ENCODE assay signal across 12 cellular contexts in genomic region chr20:36833275-36834020, GRCh38. TPM values are rescaled to one million over a fixed set of nuclear protein-coding genes. Genes with fewer than 3 reads are reported as not detected.
DNase-seq lines count a peak whose midpoint lies in the region; ATAC-seq, FAIRE-seq and TF ChIP-seq lines count a peak whose summit lies in the region.
"Had no signal": no experiment of that assay in that cellular context is flagged by ENCODE, and none has a peak within 500 bp of the region (broad histone marks: within the 10 kb centered on the region; RNA-seq: fewer than 3 reads in every experiment).

No MANE protein-coding gene starts in this region.

- H3K4me3 ChIP-seq in astrocyte (ENCODE audit: insufficient read depth, low read depth, low read length), result no peak overlapping the region
- H3K4me3 ChIP-seq in lower lobe of right lung, result no peak overlapping the region
- H3K4me3 ChIP-seq in suprapubic skin, result no peak overlapping the region

- H3K27ac Mint-ChIP-seq in HFFc6 (peak overlapping the region; percentile 80), astrocyte (ENCODE audit: unreplicated experiment) (no peak overlapping the region), T-cell (no peak overlapping the region)
- H3K27ac Mint-ChIP-seq: activated naive CD8-positive, alpha-beta T cell treated with anti-CD3 and anti-CD28 coated beads, Interleukin-2, amount 10 ng/mL, durations not matched to agents 7 days and 5 days had no signal

- WGBS in suprapubic skin, result 76% methylated on average over 14 of the region's 19 CpGs

- no peak for TF ChIP-seq EP300 in suprapubic skin (IDR thresholded peaks at IDR 0.05)

- intact Hi-C loops in lower lobe of right lung (cut with DNase I), result no loop called here

- H3K4me1 Mint-ChIP-seq in HFFc6 (ENCODE audit: low read depth), result peaks cover 66% of the 10 kb centered on the region
- H3K4me1 Mint-ChIP-seq in astrocyte (ENCODE audit: low read depth, unreplicated experiment), result peaks cover 7% of the 10 kb centered on the region
- H3K4me1 Mint-ChIP-seq in T-cell, result peaks cover 5 to 15% (median 8%) of the 10 kb centered on the region in 3 donors

- H3K36me3 ChIP-seq in astrocyte (ENCODE audit: insufficient read depth, low read length) (peaks cover 4% of the 10 kb centered on the region), lower lobe of right lung (peaks cover 21% of the 10 kb centered on the region), suprapubic skin (peaks cover 12% of the 10 kb centered on the region)

- no peak for TF ChIP-seq CTCF in HFFc6 (IDR thresholded peaks at IDR 0.05)
- TF ChIP-seq CTCF in astrocyte (IDR thresholded peaks at IDR 0.05; ENCODE audit: insufficient read depth, low read depth, low read length), result no peak
- TF ChIP-seq CTCF in lower lobe of right lung (IDR thresholded peaks at IDR 0.05), result no peak
- no peak for TF ChIP-seq CTCF in suprapubic skin (IDR thresholded peaks at IDR 0.05)

- no peaks in the 10 kb centered on the region for H3K9me3 ChIP-seq in astrocyte (ENCODE audit: insufficient read depth, low read depth, low read length)
- no peaks in the 10 kb centered on the region for H3K9me3 ChIP-seq in lower lobe of right lung
- no peaks in the 10 kb centered on the region for H3K9me3 ChIP-seq in suprapubic skin

- H3K27me3 Mint-ChIP-seq in HFFc6 (ENCODE audit: insufficient read depth), result peaks cover 3% of the 10 kb centered on the region
- H3K27me3 Mint-ChIP-seq in astrocyte (ENCODE audit: low read depth, unreplicated experiment), result no peaks in the 10 kb centered on the region
- H3K27me3 Mint-ChIP-seq in T-cell, result no peaks in the 10 kb centered on the region
- H3K27me3 Mint-ChIP-seq: activated naive CD8-positive, alpha-beta T cell treated with anti-CD3 and anti-CD28 coated beads, Interleukin-2, amount 10 ng/mL, durations not matched to agents 7 days and 5 days; natural killer cell treated with Interleukin-12 subunit alpha and Interleukin-12 subunit beta and Interleukin-15 and Interleukin-18, amount 100 ng/mL, for 72 hours had no signal

- CTCF ChIA-PET in T-cell (lab: Charles Lee), result interaction anchor here in 1 of 2 donors (0.7 kb wide), 1 partner anchor 12 kb away, joined by 5 read pairs; no protein-coding TSS in a partner anchor

- no peaks in the 10 kb centered on the region; the same call in 1 of the 2 replicates for H3K36me3 Mint-ChIP-seq in HFFc6 (ENCODE audit: low read depth)
- peaks cover 2% of the 10 kb centered on the region for H3K36me3 Mint-ChIP-seq in astrocyte (ENCODE audit: low read depth, unreplicated experiment)
- H3K36me3 Mint-ChIP-seq in T-cell, result no peaks in the 10 kb centered on the region
- H3K36me3 Mint-ChIP-seq: activated naive CD8-positive, alpha-beta T cell treated with anti-CD3 and anti-CD28 coated beads, Interleukin-2, amount 10 ng/mL, durations not matched to agents 7 days and 5 days; natural killer cell treated with Interleukin-12 subunit alpha and Interleukin-12 subunit beta and Interleukin-15 and Interleukin-18, amount 100 ng/mL, for 72 hours had no signal

- H3K4me2 ChIP-seq in astrocyte (ENCODE audit: low read length), result no peak overlapping the region

- H3K9ac ChIP-seq in astrocyte (ENCODE audit: low read length), result peak overlapping the region; percentile 13

- H3K27me3 ChIP-seq in astrocyte (ENCODE audit: insufficient read depth, low read length), result no peaks in the 10 kb centered on the region
- H3K27me3 ChIP-seq in lower lobe of right lung (ENCODE audit: low read depth), result no peaks in the 10 kb centered on the region
- no peaks in the 10 kb centered on the region for H3K27me3 ChIP-seq in suprapubic skin

- H2AFZ ChIP-seq in astrocyte (ENCODE audit: low read depth, low read length), result no peak overlapping the region

- H3K79me2 ChIP-seq in astrocyte (ENCODE audit: insufficient read depth, low read length), result peaks cover 26% of the 10 kb centered on the region

- peak; percentile 39 for DNase-seq in HFFc6
- peak; percentile 27 for DNase-seq in astrocyte (ENCODE audit: low read depth)
- no peak for DNase-seq in lower lobe of right lung
- no peak for DNase-seq in suprapubic skin (ENCODE audit: low spot score in 2 of 2)
- no peak for DNase-seq in activated effector memory CD4-positive, alpha-beta T cell treated with Interleukin-2 at 50 U/mL for 16 hours
- no peak for DNase-seq in T-cell
- DNase-seq: activated naive CD8-positive, alpha-beta T cell treated with anti-CD3 and anti-CD28 coated beads, Interleukin-2, amount 10 ng/mL, durations not matched to agents 7 days and 5 days; NCI-H69 had no signal

- no peak for ATAC-seq in lower lobe of right lung
- ATAC-seq in GM21619 (IDR thresholded peaks at IDR 0.05; ENCODE audit: unreplicated experiment), result no peak
- ATAC-seq in GM21447 (IDR thresholded peaks at IDR 0.05; ENCODE audit: unreplicated experiment), result no peak
- no peak for ATAC-seq in T-cell (replicated peaks in 1 of 4)
- ATAC-seq: natural killer cell treated with Interleukin-12 subunit alpha and Interleukin-12 subunit beta and Interleukin-15 and Interleukin-18, amount 100 ng/mL, for 72 hours had no signal

- H3K4me1 ChIP-seq in astrocyte (ENCODE audit: insufficient read depth, low read length) (peaks cover 30% of the 10 kb centered on the region), lower lobe of right lung (peaks cover 84% of the 10 kb centered on the region), suprapubic skin (peaks cover 58% of the 10 kb centered on the region)

- H3K27ac ChIP-seq in astrocyte (ENCODE audit: low read depth, low read length) (peak overlapping the region; percentile 13), lower lobe of right lung (peak overlapping the region; percentile 77), suprapubic skin (peak overlapping the region; percentile 60)

- H3K9me3 Mint-ChIP-seq in HFFc6, result no peaks in the 10 kb centered on the region
- H3K9me3 Mint-ChIP-seq in astrocyte (ENCODE audit: unreplicated experiment), result peaks cover 2% of the 10 kb centered on the region
- no peaks in the 10 kb centered on the region for H3K9me3 Mint-ChIP-seq in T-cell
- H3K9me3 Mint-ChIP-seq: activated naive CD8-positive, alpha-beta T cell treated with anti-CD3 and anti-CD28 coated beads, Interleukin-2, amount 10 ng/mL, durations not matched to agents 7 days and 5 days; natural killer cell treated with Interleukin-12 subunit alpha and Interleukin-12 subunit beta and Interleukin-15 and Interleukin-18, amount 100 ng/mL, for 72 hours had no signal

- no peak for TF ChIP-seq POLR2A in suprapubic skin (IDR thresholded peaks at IDR 0.05)

- peaks cover 10% of the 10 kb centered on the region for H4K20me1 ChIP-seq in astrocyte (ENCODE audit: insufficient read depth, low read length)

- H3K4me3 Mint-ChIP-seq in HFFc6 (peak overlapping the region; percentile 20; the same call in 1 of the 2 replicates), astrocyte (ENCODE audit: unreplicated experiment) (no peak overlapping the region), T-cell (no peak overlapping the region)
- H3K4me3 Mint-ChIP-seq: activated naive CD8-positive, alpha-beta T cell treated with anti-CD3 and anti-CD28 coated beads, Interleukin-2, amount 10 ng/mL, durations not matched to agents 7 days and 5 days; natural killer cell treated with Interleukin-12 subunit alpha and Interleukin-12 subunit beta and Interleukin-15 and Interleukin-18, amount 100 ng/mL, for 72 hours had no signal

- FAIRE-seq in astrocyte (lab: Jason Lieb, UNC), result no peak
- FAIRE-seq: frontal cortex had no signal

- POLR2A ChIA-PET in T-cell (lab: Charles Lee), result no interaction called here

RNA-seq across cellular contexts. Expression of gene TLDC2, which starts 42.5 kb away (rescaled TPM):
- under 1 TPM; 0.17 to 0.55 (median 0.39) TPM for total RNA-seq in HFFc6 (2021; fragmentation: NEBNext Ultra II Directional; extraction: Animal tissue kit (Norgen Biotek cat#: 25700))
- not detected in 2 replicates for total RNA-seq in astrocyte
- 1.3 TPM for total RNA-seq in lower lobe of right lung
- not detected for total RNA-seq in suprapubic skin
- under 1 TPM in 1 of 5 donors, not detected in 4; 0.33 TPM for total RNA-seq in T-cell
- total RNA-seq: activated naive CD8-positive, alpha-beta T cell treated with anti-CD3 and anti-CD28 coated beads, Interleukin-2, amount 10 ng/mL, durations not matched to agents 7 days and 5 days had no signal

RNA-seq across cellular contexts. Expression of gene DSN1, which starts 59.9 kb away (rescaled TPM):
- 10 to 100 TPM in 5 of 6 experiments, 1 to 10 TPM in 1; 8.6 to 15.7 (median 14.0) TPM for total RNA-seq in HFFc6 (2021; fragmentation: NEBNext Ultra II Directional; extraction: Animal tissue kit (Norgen Biotek cat#: 25700))
- total RNA-seq in astrocyte, result 5.8 and 6.1 TPM in 2 replicates
- 6.5 TPM for total RNA-seq in lower lobe of right lung
- 10 to 100 TPM in 1 of 4 donors, 1 to 10 TPM in 3; 6.7 to 13.5 (median 9.6) TPM for total RNA-seq in suprapubic skin
- 10 to 100 TPM; 10.1 to 13.6 (median 11.1) TPM for total RNA-seq in T-cell

Comparison
In these comparisons a context has a peak if more than half of its experiments do, and no peak if none do; other contexts are left out.
1. DNase-seq: peak in HFFc6 (single experiment) and astrocyte (single experiment); none in lower lobe of right lung (single experiment), suprapubic skin (0 of 2), activated effector memory CD4-positive, alpha-beta T cell treated with Interleukin-2 at 50 U/mL for 16 hours (single experiment) and T-cell (0 of 34).
2. H3K27ac ChIP-seq: peak in every context shown above with its lines; median percentile 77 in lower lobe of right lung; 60 in suprapubic skin; 13 in astrocyte.